In the genomic region with DNA sequence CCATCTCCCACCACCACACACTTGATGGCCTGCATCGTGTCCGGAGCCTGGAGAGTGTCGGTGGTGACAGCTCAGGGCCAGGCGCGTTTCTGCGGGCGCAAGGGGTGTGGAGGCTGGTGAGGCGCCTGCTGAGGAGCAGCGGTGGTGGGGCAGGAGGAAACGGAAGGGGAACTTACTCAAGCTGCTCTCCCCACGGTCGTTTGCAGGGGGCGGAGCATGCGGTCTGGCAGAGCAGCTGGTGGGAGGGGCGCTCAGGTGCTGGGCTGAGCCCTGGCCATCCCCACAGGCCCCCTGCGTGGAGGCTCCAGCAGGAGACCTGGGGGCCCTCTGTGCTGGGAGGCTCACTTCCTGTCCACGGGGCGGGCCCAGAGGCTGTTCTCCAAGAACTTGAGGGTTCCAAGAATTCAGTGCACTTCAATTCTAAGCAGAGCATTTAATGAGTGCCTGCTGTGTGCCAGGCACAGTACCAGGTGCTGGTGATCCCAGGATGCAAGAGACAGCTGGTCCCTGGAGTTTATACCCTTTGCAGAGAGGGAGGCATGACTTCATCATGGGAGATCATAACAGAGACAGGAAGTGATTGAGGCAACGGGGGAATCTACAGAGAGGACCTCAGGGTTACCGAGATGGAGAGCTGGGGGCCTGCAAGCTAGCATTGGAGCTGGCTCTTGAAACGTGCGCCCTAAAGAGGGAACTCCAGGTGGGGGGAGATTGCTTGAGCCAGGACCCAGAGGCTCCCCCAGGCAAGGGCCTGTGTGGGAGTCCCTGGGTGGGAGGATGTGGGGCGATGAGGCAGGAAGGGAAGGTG, we compare ENCODE assay signal across 8 cellular contexts. TPM values are rescaled to one million over a fixed set of nuclear protein-coding genes. Genes with fewer than 3 reads are reported as not detected.
A peak's percentile ranks its signal among the peaks of the same experiment; 100 is the strongest.
DNase-seq lines count a peak whose midpoint lies in the region; ATAC-seq, FAIRE-seq and TF ChIP-seq lines count a peak whose summit lies in the region.

A gene (minus strand): TSS at position 156 of the 808 bp plus-strand sequence. CDS start 121 bp downstream, at position 35.

- H3K4me1 ChIP-seq in foreskin keratinocyte, result peaks cover 15% of the 10 kb centered on the region

- H3K27ac ChIP-seq in foreskin keratinocyte, result no peak within 1 kb of the TSS

- ATAC-seq in HG02840 (IDR thresholded peaks at IDR 0.05; ENCODE audit: low FRiP score, unreplicated experiment) (peak; percentile 50), foreskin keratinocyte (peak; percentile 70), GM21360 (IDR thresholded peaks at IDR 0.05; ENCODE audit: unreplicated experiment) (no peak)
- ATAC-seq in activated T-cell treated with anti-CD3 and anti-CD28 coated beads, Interleukin-2, amount 50 U/mL, for 72 hours (replicated peaks in 1 of 2), result peak; percentile 61 to 64

- peak within 1 kb of the TSS; percentile 25 for H3K27ac Mint-ChIP-seq in activated T-cell treated with anti-CD3 and anti-CD28 coated beads, Interleukin-2, amount 50 U/mL, for 72 hours

- peaks cover 61% of the 10 kb centered on the region for H3K4me1 Mint-ChIP-seq in activated T-cell treated with anti-CD3 and anti-CD28 coated beads, Interleukin-2, amount 50 U/mL, for 72 hours (ENCODE audit: low read depth)

- DNase-seq in RKO (ENCODE audit: low spot score), result peak; percentile 19
- peak; percentile 86 to 88 for DNase-seq in activated T-cell treated with anti-CD3 and anti-CD28 coated beads, Interleukin-2, amount 50 U/mL, for 72 hours
- peak; percentile 44 to 70 for DNase-seq in foreskin keratinocyte
- DNase-seq in renal cortical epithelial cell (ENCODE audit: low read depth), result peak; percentile 53
- DNase-seq in frontal cortex (ENCODE audit: low spot score in 2 of 2), result no peak

- H3K4me3 Mint-ChIP-seq in activated T-cell treated with anti-CD3 and anti-CD28 coated beads, Interleukin-2, amount 50 U/mL, for 72 hours, result peak within 1 kb of the TSS; percentile 73 to 98

- peak; percentile 91 for TF ChIP-seq POLR2A in GM15510 (IDR thresholded peaks at IDR 0.05; ENCODE audit: borderline replicate concordance, extremely low read depth, insufficient read length)

- H3K27me3 ChIP-seq in foreskin keratinocyte, result no peaks in the 10 kb centered on the region

- no peak for TF ChIP-seq CTCF in foreskin keratinocyte (conservative IDR thresholded peaks at IDR 0.05)

- peaks cover 19 to 29% of the 10 kb centered on the region in 2 donors for H3K36me3 Mint-ChIP-seq in activated T-cell treated with anti-CD3 and anti-CD28 coated beads, Interleukin-2, amount 50 U/mL, for 72 hours (ENCODE audit: insufficient read depth in 2 of 2)

- no peak for FAIRE-seq in frontal cortex (lab: Jason Lieb, UNC)

- H3K27me3 Mint-ChIP-seq in activated T-cell treated with anti-CD3 and anti-CD28 coated beads, Interleukin-2, amount 50 U/mL, for 72 hours (ENCODE audit: low read depth), result no peaks in the 10 kb centered on the region

- H3K9me3 Mint-ChIP-seq in activated T-cell treated with anti-CD3 and anti-CD28 coated beads, Interleukin-2, amount 50 U/mL, for 72 hours, result no peaks in the 10 kb centered on the region

RNA-seq across cellular contexts. Expression of the gene that starts here (rescaled TPM):
- 100 to 1,000 TPM; 620 to 681 TPM for total RNA-seq in activated T-cell treated with anti-CD3 and anti-CD28 coated beads, Interleukin-2, amount 50 U/mL, for 72 hours
- total RNA-seq in foreskin keratinocyte (75.9 and 77.0 TPM in 2 replicates), renal cortical epithelial cell (3.5 and 13.7 TPM in 2 replicates), frontal cortex (under 0.01 TPM)
- polyA plus RNA-seq in foreskin keratinocyte, result 116 and 117 TPM in 2 replicates

Comparison
In these comparisons a context has a peak if more than half of its experiments do, and no peak if none do; other contexts are left out.
1. DNase-seq: peak in RKO (single experiment), activated T-cell treated with anti-CD3 and anti-CD28 coated beads, Interleukin-2, amount 50 U/mL, for 72 hours (2 of 2), foreskin keratinocyte (2 of 2) and renal cortical epithelial cell (single experiment); none in frontal cortex (0 of 2).